Comparison of ENCODE assay signal across 1 cellular context in the genomic region with DNA sequence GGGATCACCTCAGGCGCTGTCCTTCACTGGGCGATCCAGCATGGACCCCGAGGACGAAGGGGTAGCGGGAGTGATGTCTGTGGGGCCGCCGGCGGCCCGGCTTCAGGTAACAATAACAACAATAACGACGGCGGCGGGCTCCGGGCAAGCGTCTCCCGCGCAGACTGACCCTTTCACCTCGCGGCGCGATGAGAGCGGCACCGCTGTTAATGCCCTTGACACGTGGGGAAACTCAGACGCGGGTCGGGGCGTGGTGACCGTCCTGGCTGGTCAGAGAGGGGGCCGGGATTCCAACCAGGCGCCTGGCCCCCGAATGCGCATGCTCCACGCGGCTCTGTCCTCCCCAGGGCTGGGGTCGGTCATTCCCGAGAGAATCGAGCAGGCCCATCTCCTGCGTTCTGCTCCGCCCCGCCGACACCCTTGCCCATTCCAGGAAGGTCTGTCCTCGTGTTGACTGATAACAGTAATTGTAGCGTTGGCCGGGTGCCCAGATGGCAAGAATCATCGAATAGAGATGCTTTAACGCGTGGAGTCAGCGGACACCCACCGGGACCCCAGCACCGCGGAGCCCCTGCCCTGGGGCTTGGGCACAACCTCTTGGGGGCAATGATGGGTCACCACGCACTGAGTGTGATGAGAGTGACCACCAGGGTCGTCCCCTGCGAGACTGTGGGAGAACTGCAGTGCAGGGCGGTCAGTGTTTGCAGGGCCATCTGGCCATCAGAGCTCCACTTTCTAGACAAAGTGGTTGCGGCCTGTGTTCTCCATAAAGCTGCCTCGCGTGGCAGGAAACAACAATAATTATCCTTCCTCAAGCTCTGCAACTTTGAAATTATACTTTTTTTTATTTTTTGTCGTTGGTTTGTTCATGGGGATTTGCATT.
TF ChIP-seq lines count a peak whose summit lies in the region.

No MANE protein-coding gene starts in this region.

TF ChIP-seq in SK-N-SH, 30 proteins besides CTCF, POLR2A, EP300 and RAD21 (continued from another document):
- TF ChIP-seq YY1 (IDR thresholded peaks at IDR 0.05; ENCODE audit: low read depth) (no peak), CHD2 (IDR thresholded peaks at IDR 0.05; ENCODE audit: low read length, partially characterized antibody) (peak; percentile 47), MXI1 (IDR thresholded peaks at IDR 0.05; ENCODE audit: low read depth, low read length) (peak; percentile 74), NFIC (IDR thresholded peaks at IDR 0.05; ENCODE audit: borderline replicate concordance) (peak; percentile 57), NRF1 (IDR thresholded peaks at IDR 0.05; ENCODE audit: low read depth, low read length) (peak; percentile 68), FOXJ3 (CRISPR knock-in tag; IDR thresholded peaks at IDR 0.05) (0 out of 2 replicates have a peak, but pooled peaks have one; percentile 14)
- TF ChIP-seq, protein P1, sequence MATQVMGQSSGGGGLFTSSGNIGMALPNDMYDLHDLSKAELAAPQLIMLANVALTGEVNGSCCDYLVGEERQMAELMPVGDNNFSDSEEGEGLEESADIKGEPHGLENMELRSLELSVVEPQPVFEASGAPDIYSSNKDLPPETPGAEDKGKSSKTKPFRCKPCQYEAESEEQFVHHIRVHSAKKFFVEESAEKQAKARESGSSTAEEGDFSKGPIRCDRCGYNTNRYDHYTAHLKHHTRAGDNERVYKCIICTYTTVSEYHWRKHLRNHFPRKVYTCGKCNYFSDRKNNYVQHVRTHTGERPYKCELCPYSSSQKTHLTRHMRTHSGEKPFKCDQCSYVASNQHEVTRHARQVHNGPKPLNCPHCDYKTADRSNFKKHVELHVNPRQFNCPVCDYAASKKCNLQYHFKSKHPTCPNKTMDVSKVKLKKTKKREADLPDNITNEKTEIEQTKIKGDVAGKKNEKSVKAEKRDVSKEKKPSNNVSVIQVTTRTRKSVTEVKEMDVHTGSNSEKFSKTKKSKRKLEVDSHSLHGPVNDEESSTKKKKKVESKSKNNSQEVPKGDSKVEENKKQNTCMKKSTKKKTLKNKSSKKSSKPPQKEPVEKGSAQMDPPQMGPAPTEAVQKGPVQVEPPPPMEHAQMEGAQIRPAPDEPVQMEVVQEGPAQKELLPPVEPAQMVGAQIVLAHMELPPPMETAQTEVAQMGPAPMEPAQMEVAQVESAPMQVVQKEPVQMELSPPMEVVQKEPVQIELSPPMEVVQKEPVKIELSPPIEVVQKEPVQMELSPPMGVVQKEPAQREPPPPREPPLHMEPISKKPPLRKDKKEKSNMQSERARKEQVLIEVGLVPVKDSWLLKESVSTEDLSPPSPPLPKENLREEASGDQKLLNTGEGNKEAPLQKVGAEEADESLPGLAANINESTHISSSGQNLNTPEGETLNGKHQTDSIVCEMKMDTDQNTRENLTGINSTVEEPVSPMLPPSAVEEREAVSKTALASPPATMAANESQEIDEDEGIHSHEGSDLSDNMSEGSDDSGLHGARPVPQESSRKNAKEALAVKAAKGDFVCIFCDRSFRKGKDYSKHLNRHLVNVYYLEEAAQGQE (IDR thresholded peaks at IDR 0.05; ENCODE audit: low read depth, low read length) = no peak
- TF ChIP-seq, protein P2, sequence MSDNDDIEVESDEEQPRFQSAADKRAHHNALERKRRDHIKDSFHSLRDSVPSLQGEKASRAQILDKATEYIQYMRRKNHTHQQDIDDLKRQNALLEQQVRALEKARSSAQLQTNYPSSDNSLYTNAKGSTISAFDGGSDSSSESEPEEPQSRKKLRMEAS (IDR thresholded peaks at IDR 0.05; ENCODE audit: low read depth) = peak; percentile 68
- TF ChIP-seq, protein P3, sequence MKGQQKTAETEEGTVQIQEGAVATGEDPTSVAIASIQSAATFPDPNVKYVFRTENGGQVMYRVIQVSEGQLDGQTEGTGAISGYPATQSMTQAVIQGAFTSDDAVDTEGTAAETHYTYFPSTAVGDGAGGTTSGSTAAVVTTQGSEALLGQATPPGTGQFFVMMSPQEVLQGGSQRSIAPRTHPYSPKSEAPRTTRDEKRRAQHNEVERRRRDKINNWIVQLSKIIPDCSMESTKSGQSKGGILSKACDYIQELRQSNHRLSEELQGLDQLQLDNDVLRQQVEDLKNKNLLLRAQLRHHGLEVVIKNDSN (IDR thresholded peaks at IDR 0.05; ENCODE audit: borderline replicate concordance, low read depth) = no peak
TF ChIP-seq in SK-N-SH: peak in this region for 7.
